22 cellular contexts compared by ENCODE assay signal in the genomic region with DNA sequence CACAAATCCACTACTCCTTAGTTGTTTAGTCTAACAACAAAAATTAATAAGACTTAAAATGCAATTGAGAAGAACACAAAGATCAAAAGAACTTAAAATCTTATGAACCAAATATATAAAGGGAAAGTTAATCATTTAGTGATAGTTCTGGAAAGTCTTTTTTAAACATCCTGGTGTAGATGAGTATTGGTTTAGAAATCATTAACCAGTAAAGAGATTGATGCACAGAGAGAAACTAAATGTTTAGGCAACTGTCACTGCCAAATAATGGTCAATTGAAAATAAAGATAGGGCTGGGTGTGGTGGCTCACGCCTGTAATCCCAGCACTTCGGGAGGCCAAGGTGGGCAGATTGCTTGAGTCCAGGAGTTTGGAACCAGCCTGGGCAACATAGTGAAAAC. TPM values are rescaled to one million over a fixed set of nuclear protein-coding genes. Genes with fewer than 3 reads are reported as not detected.
"Had no signal": no experiment of that assay in that cellular context is flagged by ENCODE, and none has a peak within 500 bp of the region (broad histone marks: within the 10 kb centered on the region; RNA-seq: fewer than 3 reads in every experiment).

No MANE protein-coding gene starts in this region.

- H3K4me3 ChIP-seq: heart right ventricle, left ventricle myocardium inferior, spleen, transverse colon had no signal

- H3K4me1 ChIP-seq: heart right ventricle, left ventricle myocardium inferior, spleen, transverse colon had no signal

- H3K36me3 Mint-ChIP-seq: activated naive CD4-positive, alpha-beta T cell treated with anti-CD3 and anti-CD28 coated beads, Interleukin-2, amount 50 U/mL, for 24 hours; memory B cell; natural killer cell treated with Interleukin-12 subunit alpha and Interleukin-12 subunit beta and Interleukin-15 and Interleukin-18, amount 100 ng/mL, for 72 hours; stimulated activated naive B cell treated with anti-CD40 and anti-IgM and Interleukin-4, amounts not matched to agents 10 μg/mL and 1 μg/mL and 100 μg/mL, for 72 hours had no signal

- H3K9me3 ChIP-seq: heart right ventricle, left ventricle myocardium inferior, spleen, transverse colon had no signal

- H3K27me3 ChIP-seq: transverse colon had no signal

- H3K27ac ChIP-seq: heart right ventricle, left ventricle myocardium inferior, spleen, transverse colon had no signal

- H3K4me1 Mint-ChIP-seq: activated naive CD4-positive, alpha-beta T cell treated with anti-CD3 and anti-CD28 coated beads, Interleukin-2, amount 50 U/mL, for 24 hours; memory B cell; stimulated activated naive B cell treated with anti-CD40 and anti-IgM and Interleukin-4, amounts not matched to agents 10 μg/mL and 1 μg/mL and 100 μg/mL, for 72 hours had no signal

- DNase-seq: activated effector memory CD4-positive, alpha-beta T cell treated with Interleukin-2 at 50 U/mL for 16 hours; activated T-cell treated with anti-CD3 and anti-CD28 coated beads, Interleukin-2, amount 50 U/mL, for 24 hours; caudate nucleus; cortex of kidney; effector CD8-positive, alpha-beta T cell; foreskin melanocyte; heart right ventricle; islet precursor cell; left ventricle myocardium inferior; nucleus accumbens; spleen; stimulated activated CD4-positive, alpha-beta T cell treated with anti-CD3 and anti-CD28 coated beads, Interleukin-1b, Interleukin-23, amount 100 ng/mL, for 48 hours; stimulated activated naive B cell treated with anti-CD40 and anti-IgM and Interleukin-4, amounts not matched to agents 10 μg/mL and 1 μg/mL and 100 μg/mL, for 72 hours; transverse colon had no signal

- ATAC-seq: activated CD4-positive, CD25-positive, alpha-beta regulatory T cell treated with anti-CD3 and anti-CD28 coated beads, Interleukin-2, amount 50 U/mL, for 24 hours; heart right ventricle; natural killer cell treated with Interleukin-12 subunit alpha and Interleukin-12 subunit beta and Interleukin-15 and Interleukin-18, amount 100 ng/mL, for 72 hours; sciatic nerve; stimulated activated naive B cell treated with anti-CD40 and anti-IgM and Interleukin-4, amounts not matched to agents 10 μg/mL and 1 μg/mL and 100 μg/mL, for 72 hours had no signal

- H3K27ac Mint-ChIP-seq: activated naive CD4-positive, alpha-beta T cell treated with anti-CD3 and anti-CD28 coated beads, Interleukin-2, amount 50 U/mL, for 24 hours; activated T-cell treated with anti-CD3 and anti-CD28 coated beads, Interleukin-2, amount 50 U/mL, for 24 hours; memory B cell; natural killer cell treated with Interleukin-12 subunit alpha and Interleukin-12 subunit beta and Interleukin-15 and Interleukin-18, amount 100 ng/mL, for 72 hours; stimulated activated naive B cell treated with anti-CD40 and anti-IgM and Interleukin-4, amounts not matched to agents 10 μg/mL and 1 μg/mL and 100 μg/mL, for 72 hours had no signal

- H3K4me3 Mint-ChIP-seq: activated naive CD4-positive, alpha-beta T cell treated with anti-CD3 and anti-CD28 coated beads, Interleukin-2, amount 50 U/mL, for 24 hours; activated T-cell treated with anti-CD3 and anti-CD28 coated beads, Interleukin-2, amount 50 U/mL, for 24 hours; memory B cell; natural killer cell treated with Interleukin-12 subunit alpha and Interleukin-12 subunit beta and Interleukin-15 and Interleukin-18, amount 100 ng/mL, for 72 hours; stimulated activated naive B cell treated with anti-CD40 and anti-IgM and Interleukin-4, amounts not matched to agents 10 μg/mL and 1 μg/mL and 100 μg/mL, for 72 hours had no signal

- H3K36me3 ChIP-seq: heart right ventricle, left ventricle myocardium inferior, spleen, transverse colon had no signal

- H3K9me3 Mint-ChIP-seq: activated naive CD4-positive, alpha-beta T cell treated with anti-CD3 and anti-CD28 coated beads, Interleukin-2, amount 50 U/mL, for 24 hours; activated T-cell treated with anti-CD3 and anti-CD28 coated beads, Interleukin-2, amount 50 U/mL, for 24 hours; memory B cell; stimulated activated naive B cell treated with anti-CD40 and anti-IgM and Interleukin-4, amounts not matched to agents 10 μg/mL and 1 μg/mL and 100 μg/mL, for 72 hours had no signal

RNA-seq across cellular contexts. Expression of a gene that starts 44.9 kb away (rescaled TPM):
- total RNA-seq: heart right ventricle; left ventricle myocardium inferior; mucosa of gallbladder; natural killer cell treated with Interleukin-12 subunit alpha and Interleukin-12 subunit beta and Interleukin-15 and Interleukin-18, amount 100 ng/mL, for 72 hours; pulmonary artery endothelial cell; sciatic nerve; spleen; subcutaneous adipose tissue; transverse colon had no signal
